Comparison of ENCODE assay signal across 16 cellular contexts in genomic region chr2:46290019-46290418, GRCh38. TPM values are rescaled to one million over a fixed set of nuclear protein-coding genes. Genes with fewer than 3 reads are reported as not detected.
DNase-seq lines count a peak whose midpoint lies in the region; ATAC-seq and TF ChIP-seq lines count a peak whose summit lies in the region.
"Had no signal": no experiment of that assay in that cellular context is flagged by ENCODE, and none has a peak within 500 bp of the region (broad histone marks: within the 10 kb centered on the region; RNA-seq: fewer than 3 reads in every experiment).

No MANE protein-coding gene starts in this region.

- intact Hi-C loops in left lung (cut with DNase I) (loop anchor here in 1 of 2 donors (10.0 kb wide), 1 partner anchor 275 kb away; no protein-coding TSS in a partner anchor), Caco-2 (cut with micrococcal nuclease; ENCODE audit: unreplicated experiment) (loop anchor here (10.0 kb wide), 1 partner anchor 675 kb away; the partner anchor contains the start of gene SRBD1)

- CTCF ChIA-PET in Caco-2 (lab: Charles Lee) = no interaction called here

- no peaks in the 10 kb centered on the region for H3K9me3 Mint-ChIP-seq in Caco-2 (ENCODE audit: unreplicated experiment)
- H3K9me3 Mint-ChIP-seq: CD4-positive, alpha-beta memory T cell; H9 had no signal

- no peak overlapping the region for H3K27ac Mint-ChIP-seq in Caco-2 (ENCODE audit: unreplicated experiment)
- H3K27ac Mint-ChIP-seq: H9 had no signal

- BruUV-seq in Caco-2 (replicated peaks; lab: Mats Ljungman, UMichigan) = no TSS peak

- no peaks in the 10 kb centered on the region for H3K27me3 ChIP-seq in left lung
- H3K27me3 ChIP-seq in Caco-2 (replicated peaks; ENCODE audit: control insufficient read depth, insufficient read depth, low read length) = no peaks in the 10 kb centered on the region
- H3K27me3 ChIP-seq: BE2C had no signal

- H3K36me3 ChIP-seq in left lung (no peaks in the 10 kb centered on the region), Caco-2 (ENCODE audit: control insufficient read depth, insufficient read depth, low read length) (no peaks in the 10 kb centered on the region)
- H3K36me3 ChIP-seq: BE2C had no signal

- POLR2A ChIA-PET in Caco-2 (lab: Charles Lee) = no interaction called here

- H3K27me3 Mint-ChIP-seq in Caco-2 (ENCODE audit: insufficient read depth, unreplicated experiment) = no peaks in the 10 kb centered on the region

- H3K9me3 ChIP-seq in left lung = no peaks in the 10 kb centered on the region
- no peaks in the 10 kb centered on the region for H3K9me3 ChIP-seq in Caco-2
- H3K9me3 ChIP-seq: A549, BE2C had no signal

- H3K4me1 Mint-ChIP-seq in Caco-2 (ENCODE audit: low read depth, unreplicated experiment) = peaks cover 7% of the 10 kb centered on the region

- H3K4me3 Mint-ChIP-seq in Caco-2 (ENCODE audit: unreplicated experiment) = no peak overlapping the region
- H3K4me3 Mint-ChIP-seq: CD4-positive, alpha-beta memory T cell; H9 had no signal

- TF ChIP-seq CTCF in VCaP (conservative IDR thresholded peaks at IDR 0.05) (no peak), left lung (IDR thresholded peaks at IDR 0.05) (no peak), Caco-2 (IDR thresholded peaks at IDR 0.05; ENCODE audit: insufficient read depth in 1 of 2, low read depth in 1 of 2, low read length in 1 of 2, severe bottlenecking in 1 of 2, unreplicated experiment in 1 of 2) (no peak)

- ATAC-seq in left lung = peak; percentile 42
- ATAC-seq: A549 had no signal

- H3K4me1 ChIP-seq in left lung (no peaks in the 10 kb centered on the region), Caco-2 (peaks cover 17% of the 10 kb centered on the region)
- H3K4me1 ChIP-seq: BE2C had no signal

- H3K36me3 Mint-ChIP-seq in Caco-2 (ENCODE audit: insufficient read depth, unreplicated experiment) = no peaks in the 10 kb centered on the region
- H3K36me3 Mint-ChIP-seq: CD4-positive, alpha-beta memory T cell had no signal

- DNase-seq in MV-4-11 (lab: John Stamatoyannopoulos, UW) = peak; percentile 30
- no peak for DNase-seq in left lung
- no peak for DNase-seq in NCI-H524 treated with DMSO at 0.1 percent for 48 hours (lab: John Stamatoyannopoulos, UW)
- no peak for DNase-seq in HCEC 1CT
- DNase-seq in Caco-2 = no peak
- DNase-seq: BE2C; CD4-positive, alpha-beta memory T cell; DMS153; DMS79 treated with DMSO at 0.1 percent for 48 hours; EL; GDM1; GOT3; H9 had no signal

- H3K27ac ChIP-seq in VCaP (peak overlapping the region; percentile 52; the same call in 1 of the 2 replicates), left lung (no peak overlapping the region)
- H3K27ac ChIP-seq: A549, C4-2B had no signal

- H3K4me3 ChIP-seq in left lung (no peak overlapping the region), Caco-2 (ENCODE audit: low read depth, low read length) (no peak overlapping the region)
- H3K4me3 ChIP-seq: A549 had no signal

RNA-seq across cellular contexts. Expression of gene EPAS1, which starts 7.2 kb away (rescaled TPM):
- total RNA-seq in left lung (100 to 1,000 TPM; 590 to 962 TPM), Caco-2 (2022) (68.1 and 77.3 TPM in 2 replicates)
